In genomic region chr2:113583541-113584225, GRCh38 we compare ENCODE assay signal across 1 cellular context.
TF ChIP-seq lines count a peak whose summit lies in the region.
"Not testable (repeated sequence)": the region's sequence is repeated elsewhere in the genome, so short reads cannot be mapped to it uniquely, and the experiment has no call there.

No MANE protein-coding gene starts in this region.

TF ChIP-seq in K562, 482 proteins besides CTCF, POLR2A, EP300 and RAD21 (continued from another document):
- TF ChIP-seq THAP12 (CRISPR knock-in tag; IDR thresholded peaks at IDR 0.05) (peak; percentile 93), JUN (IDR thresholded peaks at IDR 0.05; ENCODE audit: borderline replicate concordance, low read depth, low read length) (peak; percentile 35; the same call in 1 of the 2 replicates), MAX (CRISPR knock-in tag; IDR thresholded peaks at IDR 0.05) (peak; percentile 56), ZBTB40 (IDR thresholded peaks at IDR 0.05) (peak; percentile 87), GTF2E2 (tag; IDR thresholded peaks at IDR 0.05) (peak; percentile 84), TOE1 (IDR thresholded peaks at IDR 0.05; ENCODE audit: borderline replicate concordance) (peak; percentile 96), ZBTB9 (CRISPR knock-in tag; IDR thresholded peaks at IDR 0.05) (peak; percentile 69; the same call in 1 of the 2 replicates), ZBTB43 (CRISPR knock-in tag; IDR thresholded peaks at IDR 0.05) (0 out of 2 replicates have a peak, but pooled peaks have one; percentile 51), ZNF639 (CRISPR knock-in tag; conservative IDR thresholded peaks at IDR 0.05 in 1 of 2, IDR thresholded peaks at IDR 0.05 in 1 of 2) (0 out of 4 replicates have a peak, but pooled peaks of 1 of the 2 experiments have one; percentile 31), NFIC (IDR thresholded peaks at IDR 0.05) (0 out of 2 replicates have a peak, but pooled peaks have one; percentile 30), ZBTB33 (CRISPR knock-in tag; IDR thresholded peaks at IDR 0.05) (peak; percentile 65), HLTF (IDR thresholded peaks at IDR 0.05) (peak; percentile 41; the same call in 1 of the 2 replicates), SIN3B (IDR thresholded peaks at IDR 0.05; ENCODE audit: low read depth) (peak; percentile 51), POLR2AphosphoS5 (IDR thresholded peaks at IDR 0.05; ENCODE audit: control insufficient read depth, insufficient read depth, low read depth, low read length) (peak; percentile 52; the same call in 1 of the 2 replicates), GATAD2A (IDR thresholded peaks at IDR 0.05) (peak; percentile 84), SIN3A (IDR thresholded peaks at IDR 0.05; ENCODE audit: borderline replicate concordance in 2 of 2, control insufficient read depth in 1 of 2, low read depth in 2 of 2, low read length in 2 of 2) (peak in 1 of 2 experiments; percentile 50; a peak in 1 of 4 replicates), HMGN3 (IDR thresholded peaks at IDR 0.05; ENCODE audit: borderline replicate concordance, extremely low read depth, insufficient read length, low read depth, low read length) (peak; percentile 53), ELF1 (tag; IDR thresholded peaks at IDR 0.05) (peak; percentile 90), TCF3 (CRISPR knock-in tag; IDR thresholded peaks at IDR 0.05) (peak; percentile 26), CGGBP1 (CRISPR knock-in tag; IDR thresholded peaks at IDR 0.05) (0 out of 2 replicates have a peak, but pooled peaks have one; percentile 36), ATF1 (tag; IDR thresholded peaks at IDR 0.05) (0 out of 2 replicates have a peak, but pooled peaks have one; percentile 11), NR4A1 (CRISPR knock-in tag; IDR thresholded peaks at IDR 0.05) (0 out of 2 replicates have a peak, but pooled peaks have one; percentile 11), VEZF1 (CRISPR knock-in tag; IDR thresholded peaks at IDR 0.05) (peak; percentile 72), SUPT5H (IDR thresholded peaks at IDR 0.05) (peak; percentile 72), ZBTB7A (IDR thresholded peaks at IDR 0.05; ENCODE audit: borderline replicate concordance, control insufficient read depth, low read depth, low read length) (peak; percentile 85), TAF9B (IDR thresholded peaks at IDR 0.05; ENCODE audit: partially characterized antibody) (peak; percentile 70), POLR2B (IDR thresholded peaks at IDR 0.05; ENCODE audit: low read depth, partially characterized antibody) (peak; percentile 39), NONO (IDR thresholded peaks at IDR 0.05; ENCODE audit: low read depth in 2 of 2, low read length in 1 of 2) (peak in 1 of 2 experiments; percentile 49; a peak in 1 of 4 replicates), TAF1 (IDR thresholded peaks at IDR 0.05; ENCODE audit: control insufficient read depth, extremely low read depth, insufficient read depth, low read length, severe bottlenecking) (peak; percentile 90), TAF7 (tag; IDR thresholded peaks at IDR 0.05) (peak; percentile 63), GABPB1 (CRISPR knock-in tag; IDR thresholded peaks at IDR 0.05) (peak; percentile 91), ZKSCAN8 (CRISPR knock-in tag; IDR thresholded peaks at IDR 0.05) (0 out of 2 replicates have a peak, but pooled peaks have one; percentile 30), ZNF282 (CRISPR knock-in tag; IDR thresholded peaks at IDR 0.05) (0 out of 2 replicates have a peak, but pooled peaks have one; percentile 84), FOXP1 (CRISPR knock-in tag; IDR thresholded peaks at IDR 0.05) (peak; percentile 53; the same call in 1 of the 2 replicates), POLR2G (IDR thresholded peaks at IDR 0.05; ENCODE audit: low read depth, low read length) (peak; percentile 80), ZFX (CRISPR knock-in tag; IDR thresholded peaks at IDR 0.05) (peak; percentile 85), CXXC5 (CRISPR knock-in tag; IDR thresholded peaks at IDR 0.05) (peak; percentile 80), ZNF197 (CRISPR knock-in tag; IDR thresholded peaks at IDR 0.05; ENCODE audit: low read depth) (0 out of 2 replicates have a peak, but pooled peaks have one; percentile 9)
- TF ChIP-seq JUN (CRISPR knock-in tag; IDR thresholded peaks at IDR 0.05; ENCODE audit: borderline replicate concordance); ZBTB40 (CRISPR knock-in tag; IDR thresholded peaks at IDR 0.05); TOE1 (CRISPR knock-in tag; IDR thresholded peaks at IDR 0.05; ENCODE audit: borderline replicate concordance, low read depth); ATF1 (CRISPR knock-in tag; IDR thresholded peaks at IDR 0.05); NR4A1 (tag; IDR thresholded peaks at IDR 0.05): not testable (repeated sequence)
